In the genomic region with DNA sequence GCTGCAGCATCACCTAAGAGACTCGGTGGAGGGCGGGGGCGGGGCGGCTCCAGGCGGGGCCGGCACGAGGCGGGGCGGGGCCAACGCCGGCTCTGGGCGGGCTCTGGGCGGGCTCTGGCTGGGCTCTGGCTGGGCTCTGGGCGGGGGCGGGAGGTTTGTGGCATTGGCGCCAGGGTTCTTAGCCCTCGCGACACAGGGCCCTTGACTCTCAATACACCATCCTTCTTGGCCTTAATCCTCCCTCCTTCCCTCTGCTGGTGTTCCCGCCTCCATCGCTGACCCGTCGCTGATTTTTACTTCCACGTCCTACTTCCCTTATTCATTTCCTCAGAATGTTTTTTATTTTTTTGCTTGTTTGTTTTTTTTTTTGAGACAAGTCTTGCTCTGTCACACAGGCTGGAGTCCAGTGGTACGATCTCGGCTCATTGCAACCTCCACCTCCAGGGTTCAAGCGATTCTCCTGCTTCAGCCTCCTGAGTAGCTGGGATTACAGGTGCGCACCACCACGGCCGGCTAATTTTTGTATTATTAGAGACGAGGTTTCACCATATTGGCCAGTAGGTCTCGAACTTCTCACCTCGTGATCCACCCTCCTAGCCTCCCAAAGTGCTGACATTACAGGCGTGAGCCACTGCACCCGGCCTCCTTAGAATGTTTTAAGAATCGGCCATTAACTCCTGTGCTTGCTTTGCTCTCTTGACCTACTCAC, we compare ENCODE assay signal across 8 cellular contexts. TPM values are rescaled to one million over a fixed set of nuclear protein-coding genes. Genes with fewer than 3 reads are reported as not detected.
DNase-seq lines count a peak whose midpoint lies in the region; ATAC-seq, FAIRE-seq and TF ChIP-seq lines count a peak whose summit lies in the region.

A gene with protein sequence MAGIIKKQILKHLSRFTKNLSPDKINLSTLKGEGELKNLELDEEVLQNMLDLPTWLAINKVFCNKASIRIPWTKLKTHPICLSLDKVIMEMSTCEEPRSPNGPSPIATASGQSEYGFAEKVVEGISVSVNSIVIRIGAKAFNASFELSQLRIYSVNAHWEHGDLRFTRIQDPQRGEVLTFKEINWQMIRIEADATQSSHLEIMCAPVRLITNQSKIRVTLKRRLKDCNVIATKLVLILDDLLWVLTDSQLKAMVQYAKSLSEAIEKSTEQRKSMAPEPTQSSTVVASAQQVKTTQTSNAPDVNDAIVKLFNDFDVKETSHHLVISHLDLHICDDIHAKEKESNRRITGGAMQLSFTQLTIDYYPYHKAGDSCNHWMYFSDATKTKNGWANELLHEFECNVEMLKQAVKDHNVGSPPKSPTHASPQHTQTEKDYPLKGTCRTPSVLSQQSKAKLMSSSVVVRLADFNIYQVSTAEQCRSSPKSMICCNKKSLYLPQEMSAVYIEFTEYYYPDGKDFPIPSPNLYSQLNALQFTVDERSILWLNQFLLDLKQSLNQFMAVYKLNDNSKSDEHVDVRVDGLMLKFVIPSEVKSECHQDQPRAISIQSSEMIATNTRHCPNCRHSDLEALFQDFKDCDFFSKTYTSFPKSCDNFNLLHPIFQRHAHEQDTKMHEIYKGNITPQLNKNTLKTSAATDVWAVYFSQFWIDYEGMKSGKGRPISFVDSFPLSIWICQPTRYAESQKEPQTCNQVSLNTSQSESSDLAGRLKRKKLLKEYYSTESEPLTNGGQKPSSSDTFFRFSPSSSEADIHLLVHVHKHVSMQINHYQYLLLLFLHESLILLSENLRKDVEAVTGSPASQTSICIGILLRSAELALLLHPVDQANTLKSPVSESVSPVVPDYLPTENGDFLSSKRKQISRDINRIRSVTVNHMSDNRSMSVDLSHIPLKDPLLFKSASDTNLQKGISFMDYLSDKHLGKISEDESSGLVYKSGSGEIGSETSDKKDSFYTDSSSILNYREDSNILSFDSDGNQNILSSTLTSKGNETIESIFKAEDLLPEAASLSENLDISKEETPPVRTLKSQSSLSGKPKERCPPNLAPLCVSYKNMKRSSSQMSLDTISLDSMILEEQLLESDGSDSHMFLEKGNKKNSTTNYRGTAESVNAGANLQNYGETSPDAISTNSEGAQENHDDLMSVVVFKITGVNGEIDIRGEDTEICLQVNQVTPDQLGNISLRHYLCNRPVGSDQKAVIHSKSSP (N-terminal part only) (minus strand): TSS at position 24 of the 709 bp plus-strand sequence. CDS start 239 bp downstream, outside the sequence.

- H3K9ac ChIP-seq in astrocyte (ENCODE audit: low read length), result peak within 1 kb of the TSS; percentile 99

- TF ChIP-seq CTCF in astrocyte (IDR thresholded peaks at IDR 0.05; ENCODE audit: insufficient read depth, low read depth, low read length), result no peak
- TF ChIP-seq CTCF in hepatocyte (IDR thresholded peaks at IDR 0.05; ENCODE audit: poor library complexity), result no peak
- no peak for TF ChIP-seq CTCF in retinal pigment epithelial cell (conservative IDR thresholded peaks at IDR 0.05; ENCODE audit: low read depth, low read length)

- H4K20me1 ChIP-seq in astrocyte (ENCODE audit: insufficient read depth, low read length) (peaks cover 23% of the 10 kb centered on the region), hepatocyte (ENCODE audit: insufficient read depth, poor library complexity, severe bottlenecking) (peaks cover 9% of the 10 kb centered on the region)

- H3K27ac Mint-ChIP-seq in astrocyte (ENCODE audit: unreplicated experiment), result peak within 1 kb of the TSS; percentile 99

- H3K4me3 Mint-ChIP-seq in astrocyte (ENCODE audit: unreplicated experiment), result peak within 1 kb of the TSS; percentile 99

- H3K79me2 ChIP-seq in astrocyte (ENCODE audit: insufficient read depth, low read length) (peaks cover 43% of the 10 kb centered on the region), hepatocyte (peaks cover 47% of the 10 kb centered on the region)

- H3K9me3 ChIP-seq in astrocyte (ENCODE audit: insufficient read depth, low read depth, low read length) (no peaks in the 10 kb centered on the region), hepatocyte (ENCODE audit: low read depth) (no peaks in the 10 kb centered on the region), aorta (ENCODE audit: control insufficient read depth, low read length) (no peaks in the 10 kb centered on the region)

- H3K27me3 Mint-ChIP-seq in astrocyte (ENCODE audit: low read depth, unreplicated experiment), result no peaks in the 10 kb centered on the region

- intact Hi-C loops in aorta (cut with DNase I), result loop anchor here in 1 of 2 donors (1.0 kb wide), 1 partner anchor 57 kb away; a partner anchor contains a TSS

- no peaks in the 10 kb centered on the region for H3K9me3 Mint-ChIP-seq in astrocyte (ENCODE audit: unreplicated experiment)

- H2AFZ ChIP-seq in astrocyte (ENCODE audit: low read depth, low read length) (peak within 1 kb of the TSS; percentile 98), hepatocyte (peak within 1 kb of the TSS; percentile 98)

- H3K4me3 ChIP-seq in astrocyte (ENCODE audit: insufficient read depth, low read depth, low read length) (peak within 1 kb of the TSS; percentile 88), hepatocyte (peak within 1 kb of the TSS; percentile 98), retinal pigment epithelial cell (ENCODE audit: low read length) (peak within 1 kb of the TSS; percentile 88), aorta (ENCODE audit: low read length in 2 of 2) (peak within 1 kb of the TSS; percentile 92 to 93)

- H3K9me2 ChIP-seq in hepatocyte (replicated peaks; ENCODE audit: insufficient read depth), result no peaks in the 10 kb centered on the region

- H3K27ac ChIP-seq in astrocyte (ENCODE audit: low read depth, low read length) (peak within 1 kb of the TSS; percentile 96), hepatocyte (peak within 1 kb of the TSS; percentile 100), aorta (ENCODE audit: low read depth in 1 of 2, low read length in 2 of 2) (peak within 1 kb of the TSS; percentile 91 to 99)

- 45% methylated on average over 21 of the region's 35 CpGs for WGBS in hepatocyte (ENCODE audit: low lambda C conversion rate, missing lambda C conversion rate)
- WGBS in aorta, 2 donors, result 26 to 27% methylated on average over 35 of the region's 35 CpGs

- peaks cover 7% of the 10 kb centered on the region for H3K4me1 Mint-ChIP-seq in astrocyte (ENCODE audit: low read depth, unreplicated experiment)

- H3K36me3 ChIP-seq in astrocyte (ENCODE audit: insufficient read depth, low read length), result no peaks in the 10 kb centered on the region
- H3K36me3 ChIP-seq in hepatocyte (replicated peaks; ENCODE audit: insufficient read depth, low read depth), result no peaks in the 10 kb centered on the region
- no peaks in the 10 kb centered on the region for H3K36me3 ChIP-seq in aorta (ENCODE audit: control insufficient read depth in 1 of 2, insufficient read depth in 2 of 2, low read length in 1 of 2)

- no peaks in the 10 kb centered on the region for H3K27me3 ChIP-seq in astrocyte (ENCODE audit: insufficient read depth, low read length)
- H3K27me3 ChIP-seq in hepatocyte, result no peaks in the 10 kb centered on the region
- no peaks in the 10 kb centered on the region for H3K27me3 ChIP-seq in aorta (ENCODE audit: control insufficient read depth in 1 of 2, insufficient read depth in 2 of 2, low read length in 1 of 2)

- DNase-seq in NCI-H2029 (lab: John Stamatoyannopoulos, UW) (peak; percentile 89), T1000 (lab: John Stamatoyannopoulos, UW) (peak; percentile 72), astrocyte (ENCODE audit: low read depth) (peak; percentile 49), hepatocyte (ENCODE audit: low spot score) (peak; percentile 96), retinal pigment epithelial cell (ENCODE audit: low read depth) (peak; percentile 47), aorta (peak; percentile 94 to 98)

- H3K4me2 ChIP-seq in astrocyte (ENCODE audit: low read length), result peak within 1 kb of the TSS; percentile 96
- peak within 1 kb of the TSS; percentile 80 for H3K4me2 ChIP-seq in hepatocyte

- peak; percentile 85 for ATAC-seq in GM18511 (IDR thresholded peaks at IDR 0.05; ENCODE audit: unreplicated experiment)
- ATAC-seq in HG02981 (IDR thresholded peaks at IDR 0.05; ENCODE audit: unreplicated experiment), result peak; percentile 79
- peak; percentile 98 for ATAC-seq in aorta (ENCODE audit: low FRiP score)

- peaks cover 3% of the 10 kb centered on the region for H3K4me1 ChIP-seq in astrocyte (ENCODE audit: insufficient read depth, low read length)
- H3K4me1 ChIP-seq in hepatocyte (ENCODE audit: insufficient read depth), result peaks cover 9% of the 10 kb centered on the region
- peaks cover 4 to 12% of the 10 kb centered on the region in 2 donors for H3K4me1 ChIP-seq in aorta (ENCODE audit: control insufficient read depth in 1 of 2, insufficient read depth in 2 of 2, low read length in 2 of 2)

- no peaks in the 10 kb centered on the region for H3K36me3 Mint-ChIP-seq in astrocyte (ENCODE audit: low read depth, unreplicated experiment)

- FAIRE-seq in astrocyte (lab: Jason Lieb, UNC), result no peak

RNA-seq across cellular contexts. Expression of the gene that starts here (rescaled TPM):
- total RNA-seq in astrocyte, result 13.3 and 16.0 TPM in 2 replicates
- 30.1 and 31.8 TPM in 2 replicates for total RNA-seq in hepatocyte
- polyA plus RNA-seq in hepatocyte, result 6.0 and 11.0 TPM in 2 replicates
- total RNA-seq in aorta, result 10 to 100 TPM; 40.8 to 57.2 TPM
- 10 to 100 TPM in 1 of 2 donors, 1 to 10 TPM in 1; 8.6 to 13.0 TPM for polyA plus RNA-seq in aorta

Comparison
In these comparisons a context has a peak if more than half of its experiments do, and no peak if none do; other contexts are left out.
1. Peak in every context shown above with its lines: DNase-seq, ATAC-seq, H3K4me3 ChIP-seq and H3K27ac ChIP-seq.